2 cellular contexts compared by ENCODE assay signal in the genomic region with DNA sequence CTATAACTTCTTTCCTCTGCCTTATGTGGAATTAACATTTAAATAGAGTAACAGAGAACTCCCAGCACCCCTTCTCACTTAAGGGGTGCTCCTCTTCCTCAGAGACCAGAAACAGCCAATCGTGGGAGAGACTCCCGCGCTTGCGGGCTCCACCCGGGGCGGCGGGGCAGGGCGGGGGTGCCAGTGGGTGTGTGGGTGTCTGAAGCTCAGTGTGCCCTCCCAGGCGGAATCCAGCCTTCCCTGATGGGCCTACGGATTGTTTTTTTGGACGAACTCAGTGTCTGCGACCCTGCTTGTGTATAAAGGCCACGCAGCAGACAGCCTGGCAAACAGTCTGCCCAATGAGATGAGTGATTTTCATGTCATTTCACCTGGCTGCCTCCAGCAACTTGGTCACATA.
A peak's percentile ranks its signal among the peaks of the same experiment; 100 is the strongest.
TF ChIP-seq lines count a peak whose summit lies in the region.

No MANE protein-coding gene starts in this region.

TF ChIP-seq in HEK293, 187 proteins besides CTCF, POLR2A, EP300 and RAD21:
- TF ChIP-seq ZFHX2 (tag by site-specific recombination; conservative IDR thresholded peaks at IDR 0.05) (peak; percentile 30; the same call in 1 of the 2 replicates), ZBTB21 (tag by site-specific recombination; IDR thresholded peaks at IDR 0.05) (no peak), KLF1 (tag by site-specific recombination; IDR thresholded peaks at IDR 0.05) (peak; percentile 68; the same call in 1 of the 2 replicates)
TF ChIP-seq in HEK293: peak in this region for 2.

TF ChIP-seq in K562, 482 proteins besides CTCF, POLR2A, EP300 and RAD21:
- peak; percentile 56; the same call in 1 of the 2 replicates for TF ChIP-seq POLR2G (IDR thresholded peaks at IDR 0.05; ENCODE audit: low read depth, low read length)
- TF ChIP-seq STAT5B (CRISPR knock-in tag; IDR thresholded peaks at IDR 0.05) = no peak
TF ChIP-seq in K562: peak in this region for 1.
